In the genomic region with DNA sequence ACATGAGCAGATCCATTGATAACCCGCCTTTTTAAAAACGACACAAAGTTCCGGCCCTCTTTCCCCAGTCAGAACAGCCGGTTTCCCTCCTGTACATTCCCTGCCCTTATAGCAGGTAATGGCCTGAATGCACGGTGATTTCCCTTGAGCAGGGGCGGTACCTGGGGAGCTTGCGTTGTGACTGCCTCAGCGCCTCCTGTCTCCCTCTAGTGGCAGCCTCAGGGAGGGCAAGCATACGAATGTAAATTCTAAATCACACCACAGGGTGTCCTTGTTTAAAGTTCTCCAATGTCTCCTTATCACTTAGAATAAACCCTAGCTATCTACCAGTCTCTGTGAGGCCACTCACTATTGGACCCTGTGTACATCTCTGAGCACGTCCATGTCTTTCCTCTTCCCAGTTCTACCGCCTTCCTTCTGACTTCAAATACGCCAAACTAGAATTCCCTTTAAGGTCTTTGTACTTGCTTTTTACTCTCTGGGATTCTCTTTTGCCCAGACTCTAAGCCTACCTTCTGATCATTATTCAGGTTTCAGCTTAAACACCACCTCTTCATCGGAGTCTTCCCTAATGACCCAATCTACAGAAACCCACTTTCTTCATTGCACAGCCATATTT, we compare ENCODE assay signal across 8 cellular contexts.
DNase-seq lines count a peak whose midpoint lies in the region; ATAC-seq and TF ChIP-seq lines count a peak whose summit lies in the region.

No MANE protein-coding gene starts in this region.

- H3K9me3 ChIP-seq in ES-I3 (ENCODE audit: control insufficient read depth, insufficient read depth, low read length) = peaks cover 3% of the 10 kb centered on the region; the same call in 1 of the 2 replicates

- H3K4me1 ChIP-seq in ES-I3 (ENCODE audit: insufficient read depth, low read length) = peaks cover 25% of the 10 kb centered on the region

- H3K9ac ChIP-seq in ES-I3 (ENCODE audit: low read depth, low read length) = peak overlapping the region; percentile 46

- no peaks in the 10 kb centered on the region for H3K36me3 ChIP-seq in ES-I3 (ENCODE audit: insufficient read depth, low read length)

- peak; percentile 69 for DNase-seq in HuH-7 (ENCODE audit: low spot score)
- DNase-seq in activated naive CD4-positive, alpha-beta T cell treated with Interleukin-2 at 50 U/mL for 16 hours = peak; percentile 62
- DNase-seq in iPS-NIHi11 (ENCODE audit: low spot score) = peak; percentile 68
- DNase-seq in stimulated activated CD8-positive, alpha-beta memory T cell treated with anti-CD3 and anti-CD28 coated beads, Interleukin-12 subunit alpha, Interleukin-12 subunit beta, amount 100 ng/mL, for 4 hours (ENCODE audit: low read depth) = peak; percentile 41
- no peak for DNase-seq in dedifferentiated amniotic fluid mesenchymal stem cell (ENCODE audit: extremely low spot score)

- ATAC-seq in GM21723 (IDR thresholded peaks at IDR 0.05; ENCODE audit: unreplicated experiment) = peak; percentile 99
- peak; percentile 86 for ATAC-seq in SK-N-SH treated with all-trans-retinoic acid at 6 μM for 48 hours

TF ChIP-seq in SK-N-SH treated with all-trans-retinoic acid at 6 μM for 48 hours, 23 proteins besides CTCF, POLR2A, EP300 and RAD21:
- TF ChIP-seq ZNF565 (CRISPR knock-in tag; conservative IDR thresholded peaks at IDR 0.05; ENCODE audit: low read depth) (no peak), ZFP3 (CRISPR knock-in tag; IDR thresholded peaks at IDR 0.05) (no peak), CSDC2 (CRISPR knock-in tag; IDR thresholded peaks at IDR 0.05) (no peak), TCF4 (CRISPR knock-in tag; IDR thresholded peaks at IDR 0.05; ENCODE audit: borderline replicate concordance) (no peak), BACH2 (CRISPR knock-in tag; IDR thresholded peaks at IDR 0.05; ENCODE audit: borderline replicate concordance) (no peak), ZC3H10 (CRISPR knock-in tag; IDR thresholded peaks at IDR 0.05) (no peak), SNAI2 (CRISPR knock-in tag; IDR thresholded peaks at IDR 0.05) (no peak)
- TF ChIP-seq, protein P1, sequence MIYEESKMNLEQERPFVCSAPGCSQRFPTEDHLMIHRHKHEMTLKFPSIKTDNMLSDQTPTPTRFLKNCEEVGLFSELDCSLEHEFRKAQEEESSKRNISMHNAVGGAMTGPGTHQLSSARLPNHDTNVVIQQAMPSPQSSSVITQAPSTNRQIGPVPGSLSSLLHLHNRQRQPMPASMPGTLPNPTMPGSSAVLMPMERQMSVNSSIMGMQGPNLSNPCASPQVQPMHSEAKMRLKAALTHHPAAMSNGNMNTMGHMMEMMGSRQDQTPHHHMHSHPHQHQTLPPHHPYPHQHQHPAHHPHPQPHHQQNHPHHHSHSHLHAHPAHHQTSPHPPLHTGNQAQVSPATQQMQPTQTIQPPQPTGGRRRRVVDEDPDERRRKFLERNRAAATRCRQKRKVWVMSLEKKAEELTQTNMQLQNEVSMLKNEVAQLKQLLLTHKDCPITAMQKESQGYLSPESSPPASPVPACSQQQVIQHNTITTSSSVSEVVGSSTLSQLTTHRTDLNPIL (CRISPR knock-in tag; IDR thresholded peaks at IDR 0.05; ENCODE audit: low read depth) = no peak
- TF ChIP-seq, protein P2, sequence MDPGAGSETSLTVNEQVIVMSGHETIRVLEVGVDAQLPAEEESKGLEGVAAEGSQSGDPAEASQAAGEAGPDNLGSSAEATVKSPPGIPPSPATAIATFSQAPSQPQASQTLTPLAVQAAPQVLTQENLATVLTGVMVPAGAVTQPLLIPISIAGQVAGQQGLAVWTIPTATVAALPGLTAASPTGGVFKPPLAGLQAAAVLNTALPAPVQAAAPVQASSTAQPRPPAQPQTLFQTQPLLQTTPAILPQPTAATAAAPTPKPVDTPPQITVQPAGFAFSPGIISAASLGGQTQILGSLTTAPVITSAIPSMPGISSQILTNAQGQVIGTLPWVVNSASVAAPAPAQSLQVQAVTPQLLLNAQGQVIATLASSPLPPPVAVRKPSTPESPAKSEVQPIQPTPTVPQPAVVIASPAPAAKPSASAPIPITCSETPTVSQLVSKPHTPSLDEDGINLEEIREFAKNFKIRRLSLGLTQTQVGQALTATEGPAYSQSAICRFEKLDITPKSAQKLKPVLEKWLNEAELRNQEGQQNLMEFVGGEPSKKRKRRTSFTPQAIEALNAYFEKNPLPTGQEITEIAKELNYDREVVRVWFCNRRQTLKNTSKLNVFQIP (CRISPR knock-in tag; IDR thresholded peaks at IDR 0.05; ENCODE audit: borderline replicate concordance, low read depth) = no peak
- TF ChIP-seq, protein P3, sequence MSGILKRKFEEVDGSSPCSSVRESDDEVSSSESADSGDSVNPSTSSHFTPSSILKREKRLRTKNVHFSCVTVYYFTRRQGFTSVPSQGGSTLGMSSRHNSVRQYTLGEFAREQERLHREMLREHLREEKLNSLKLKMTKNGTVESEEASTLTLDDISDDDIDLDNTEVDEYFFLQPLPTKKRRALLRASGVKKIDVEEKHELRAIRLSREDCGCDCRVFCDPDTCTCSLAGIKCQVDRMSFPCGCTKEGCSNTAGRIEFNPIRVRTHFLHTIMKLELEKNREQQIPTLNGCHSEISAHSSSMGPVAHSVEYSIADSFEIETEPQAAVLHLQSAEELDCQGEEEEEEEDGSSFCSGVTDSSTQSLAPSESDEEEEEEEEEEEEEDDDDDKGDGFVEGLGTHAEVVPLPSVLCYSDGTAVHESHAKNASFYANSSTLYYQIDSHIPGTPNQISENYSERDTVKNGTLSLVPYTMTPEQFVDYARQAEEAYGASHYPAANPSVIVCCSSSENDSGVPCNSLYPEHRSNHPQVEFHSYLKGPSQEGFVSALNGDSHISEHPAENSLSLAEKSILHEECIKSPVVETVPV (CRISPR knock-in tag; IDR thresholded peaks at IDR 0.05) = no peak
